ENCODE assay signal across 1 cellular context in the genomic region with DNA sequence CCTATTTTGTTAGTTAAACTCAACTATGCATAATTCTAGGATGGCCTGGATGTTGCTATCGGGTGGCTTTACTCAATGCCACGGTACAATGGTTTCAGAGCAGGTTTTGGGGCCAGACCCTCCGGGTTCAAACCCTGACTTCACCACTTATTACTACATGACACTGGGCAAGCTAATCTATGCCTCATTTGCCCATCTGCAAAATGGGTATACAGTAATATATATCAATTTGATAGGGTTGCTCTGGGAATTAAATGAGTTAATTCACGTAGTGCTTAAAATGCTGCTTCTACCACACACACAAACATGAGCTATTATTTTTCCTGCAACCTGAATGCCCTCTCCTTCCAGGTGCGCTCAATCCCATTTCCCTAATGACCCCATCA.
TF ChIP-seq lines count a peak whose summit lies in the region.

No MANE protein-coding gene starts in this region.

TF ChIP-seq in WTC11, 78 proteins besides CTCF, POLR2A, EP300 and RAD21 (continued from another document):
- no peak for TF ChIP-seq ZBTB43 (CRISPR knock-in tag; IDR thresholded peaks at IDR 0.05)
